ENCODE assay signal across 8 cellular contexts in genomic region chr1:149708192-149708853, GRCh38.
A peak's percentile ranks its signal among the peaks of the same experiment; 100 is the strongest.
DNase-seq lines count a peak whose midpoint lies in the region; ATAC-seq, FAIRE-seq and TF ChIP-seq lines count a peak whose summit lies in the region.
"Not testable (repeated sequence)": the region's sequence is repeated elsewhere in the genome, so short reads cannot be mapped to it uniquely, and the experiment has no call there.

No MANE protein-coding gene starts in this region.

- intact Hi-C loops in CD8-positive, alpha-beta T cell (cut with DNase I, micrococcal nuclease), result not testable (repeated sequence)

- H2AFZ ChIP-seq in H1 (ENCODE audit: low read length), result not testable (repeated sequence)

- H4K8ac ChIP-seq in H1 (ENCODE audit: extremely low read depth, insufficient read depth, low read length), result not testable (repeated sequence)

- not testable (repeated sequence) for H4K5ac ChIP-seq in H1 (ENCODE audit: insufficient read length, low read depth, low read length)

- not testable (repeated sequence) for H2BK120ac ChIP-seq in H1 (replicated peaks; ENCODE audit: low read depth, low read length)

- H2AK5ac ChIP-seq in H1 (ENCODE audit: low read depth, low read length), result not testable (repeated sequence)

- H3K4me3 ChIP-seq in CD8-positive, alpha-beta T cell (ENCODE audit: low read depth, low read length), result not testable (repeated sequence)
- peak overlapping the region; percentile 57 for H3K4me3 ChIP-seq in HUES6 (ENCODE audit: low read depth, low read length)
- peak overlapping the region in 2 of 4 experiments; percentile 14 to 45; a peak in 4 of 8 replicates for H3K4me3 ChIP-seq in H1 (ENCODE audit: extremely low read depth in 1 of 4, insufficient read depth in 2 of 4, low read depth in 3 of 4, low read length in 4 of 4)

- not testable (repeated sequence) for TF ChIP-seq CTCF in CD8-positive, alpha-beta T cell (IDR thresholded peaks at IDR 0.05); H1 (IDR thresholded peaks at IDR 0.05; ENCODE audit: control extremely low read depth in 1 of 3, insufficient read depth in 1 of 3, low read depth in 1 of 3, low read length in 3 of 3)

- not testable (repeated sequence) for H3K27me3 ChIP-seq in CD8-positive, alpha-beta T cell (ENCODE audit: insufficient read depth, low read length); HUES6 (ENCODE audit: control insufficient read depth, insufficient read depth, low read length); H1 (replicated peaks in 1 of 4; ENCODE audit: control insufficient read depth in 3 of 4, extremely low read depth in 1 of 4, insufficient read depth in 3 of 4, low read length in 3 of 4)

- H4K20me1 ChIP-seq in H1 (replicated peaks in 1 of 2; ENCODE audit: control insufficient read depth in 1 of 2, insufficient read depth in 2 of 2, low read length in 2 of 2), result not testable (repeated sequence)

- H3K23ac ChIP-seq in H1 (ENCODE audit: insufficient read length), result not testable (repeated sequence)

- not testable (repeated sequence) for H3K27me3 Mint-ChIP-seq in CD8-positive, alpha-beta T cell (ENCODE audit: low read depth); memory B cell

- not testable (repeated sequence) for H3K27ac ChIP-seq in CD8-positive, alpha-beta T cell (ENCODE audit: low read depth, low read length); HUES6 (ENCODE audit: low read depth, low read length); H1 (ENCODE audit: low read depth, low read length)

- peak overlapping the region; percentile 81 for H3K4me3 Mint-ChIP-seq in CD8-positive, alpha-beta T cell
- peak overlapping the region; percentile 74 for H3K4me3 Mint-ChIP-seq in memory B cell

- not testable (repeated sequence) for TF ChIP-seq POLR2A in H1 (IDR thresholded peaks at IDR 0.05; ENCODE audit: control extremely low read depth in 1 of 2, low read depth in 2 of 2, low read length in 2 of 2)

- H3K4me2 ChIP-seq in H1 (ENCODE audit: insufficient read depth in 1 of 2, low read depth in 2 of 2, low read length in 2 of 2), result peak overlapping the region in 1 of 2 experiments; percentile 46; a peak in 2 of 4 replicates

- H3K36me3 Mint-ChIP-seq in CD8-positive, alpha-beta T cell; memory B cell: not testable (repeated sequence)

- not testable (repeated sequence) for H2BK15ac ChIP-seq in H1 (ENCODE audit: low read length)

- CTCF ChIA-PET in CD8-positive, alpha-beta T cell (lab: Charles Lee); H1 (lab: Charles Lee; ENCODE audit: partially characterized antibody): not testable (repeated sequence)

- H2BK5ac ChIP-seq in H1 (ENCODE audit: low read depth, low read length), result not testable (repeated sequence)

- not testable (repeated sequence) for H3K14ac ChIP-seq in H1 (ENCODE audit: insufficient read length)

- H3K4me1 ChIP-seq in CD8-positive, alpha-beta T cell (ENCODE audit: insufficient read depth, low read length); HUES6 (ENCODE audit: control insufficient read depth, insufficient read depth, low read length); H1 (replicated peaks in 1 of 4; ENCODE audit: control insufficient read depth in 3 of 4, insufficient read depth in 4 of 4, low read length in 3 of 4): not testable (repeated sequence)

- WGBS in H1 (ENCODE audit: extremely low coverage in 1 of 2, insufficient coverage in 1 of 2, insufficient read length in 1 of 2, insufficient replicate concordance in 2 of 2, low coverage in 1 of 2, low lambda C conversion rate in 2 of 2, missing lambda C conversion rate in 1 of 2), 2 experiments, result 7% methylated on average over 11 of the region's 22 CpGs; no CpG with 5 or more reads in 1 of the 2 experiments

- not testable (repeated sequence) for H3K4ac ChIP-seq in H1 (replicated peaks; ENCODE audit: insufficient read length, low read depth, low read length)

- peak; percentile 28 to 79 (median 52) for DNase-seq in CD8-positive, alpha-beta T cell
- DNase-seq in RPMI8226 (peak; percentile 88), activated T-cell treated with anti-CD3 and anti-CD28 coated beads for 48 hours (ENCODE audit: low read depth) (peak; percentile 63), H1 (ENCODE audit: low read depth in 1 of 2, low spot score in 2 of 2) (peak; percentile 38 to 86), memory B cell (ENCODE audit: low spot score in 2 of 2) (peak; percentile 71 to 76)
- peak in 2 of 3 donors; percentile 31 to 47 for DNase-seq in stimulated activated CD4-positive, alpha-beta T cell treated with anti-CD3 and anti-CD28 coated beads, TNF-alpha, amount 100 ng/mL, for 1 hour (ENCODE audit: low read depth in 3 of 3, low spot score in 1 of 3)

- not testable (repeated sequence) for H3K56ac ChIP-seq in H1 (replicated peaks; ENCODE audit: insufficient read length, low read depth, low read length)

- H3K27ac Mint-ChIP-seq in CD8-positive, alpha-beta T cell, result peak overlapping the region; percentile 96
- peak overlapping the region; percentile 99 for H3K27ac Mint-ChIP-seq in memory B cell

- not testable (repeated sequence) for H3K36me3 ChIP-seq in CD8-positive, alpha-beta T cell (ENCODE audit: insufficient read depth, low read length); HUES6 (ENCODE audit: control insufficient read depth, insufficient read depth, low read length); H1 (ENCODE audit: control insufficient read depth in 2 of 4, insufficient read depth in 4 of 4, low read length in 3 of 4)

- TF ChIP-seq RAD21 in H1 (IDR thresholded peaks at IDR 0.05 in 1 of 2, conservative IDR thresholded peaks at IDR 0.05 in 1 of 2; ENCODE audit: low read depth in 2 of 2, low read length in 2 of 2), result not testable (repeated sequence)

- not testable (repeated sequence) for FAIRE-seq in H1 (lab: Jason Lieb, UNC)

- H2BK12ac ChIP-seq in H1 (ENCODE audit: low read depth, low read length), result not testable (repeated sequence)

- not testable (repeated sequence) for TF ChIP-seq EP300 in H1 (IDR thresholded peaks at IDR 0.05; ENCODE audit: borderline replicate concordance in 1 of 2, low read depth in 2 of 2, low read length in 2 of 2)

- not testable (repeated sequence) for H4K91ac ChIP-seq in H1 (replicated peaks; ENCODE audit: insufficient read length, low read length)

- H3K4me1 Mint-ChIP-seq in CD8-positive, alpha-beta T cell (ENCODE audit: low read depth); memory B cell: not testable (repeated sequence)

- not testable (repeated sequence) for H2BK20ac ChIP-seq in H1 (ENCODE audit: low read length)

- H3K79me2 ChIP-seq in H1 (ENCODE audit: control insufficient read depth in 1 of 2, insufficient read depth in 2 of 2, low read length in 2 of 2), result not testable (repeated sequence)

- not testable (repeated sequence) for H3K9ac ChIP-seq in HUES6 (ENCODE audit: low read length); H1 (replicated peaks in 1 of 4; ENCODE audit: extremely low read depth in 1 of 4, low read depth in 3 of 4, low read length in 3 of 4)

- peak; percentile 84 for ATAC-seq in CD8-positive, alpha-beta T cell
- ATAC-seq in GM21576 (IDR thresholded peaks at IDR 0.05; ENCODE audit: unreplicated experiment) (peak; percentile 76), memory B cell (ENCODE audit: low read depth) (peak; percentile 90)

- POLR2A ChIA-PET in CD8-positive, alpha-beta T cell (lab: Charles Lee); H1 (lab: Charles Lee; ENCODE audit: partially characterized antibody): not testable (repeated sequence)

- not testable (repeated sequence) for H3K23me2 ChIP-seq in H1 (ENCODE audit: low read depth, low read length)

- not testable (repeated sequence) for H3K79me1 ChIP-seq in H1 (ENCODE audit: low read depth, low read length)

- H3K18ac ChIP-seq in H1 (ENCODE audit: extremely low read depth, low read length), result not testable (repeated sequence)

- H3K9me3 Mint-ChIP-seq in CD8-positive, alpha-beta T cell; memory B cell: not testable (repeated sequence)

- not testable (repeated sequence) for H3K9me3 ChIP-seq in CD8-positive, alpha-beta T cell (ENCODE audit: low read length); HUES6 (ENCODE audit: control insufficient read depth, insufficient read depth, low read depth, low read length); H1 (ENCODE audit: insufficient read depth in 2 of 2, low read depth in 1 of 2, low read length in 1 of 2)

TF ChIP-seq in H1, 55 proteins besides CTCF, POLR2A, EP300 and RAD21:
- TF ChIP-seq MAFK (IDR thresholded peaks at IDR 0.05; ENCODE audit: low read depth, low read length) (peak; percentile 66; the same call in 1 of the 2 replicates), TEAD4 (IDR thresholded peaks at IDR 0.05; ENCODE audit: low read depth, low read length) (peak; percentile 51; the same call in 1 of the 2 replicates), CEBPB (IDR thresholded peaks at IDR 0.05; ENCODE audit: low read depth, low read length) (peak; percentile 41; the same call in 1 of the 2 replicates), NRF1 (IDR thresholded peaks at IDR 0.05; ENCODE audit: low read depth, low read length) (peak; percentile 21; the same call in 1 of the 2 replicates), TBP (IDR thresholded peaks at IDR 0.05; ENCODE audit: low read depth, low read length) (peak; percentile 97)
